7 cellular contexts compared by ENCODE assay signal in the genomic region with DNA sequence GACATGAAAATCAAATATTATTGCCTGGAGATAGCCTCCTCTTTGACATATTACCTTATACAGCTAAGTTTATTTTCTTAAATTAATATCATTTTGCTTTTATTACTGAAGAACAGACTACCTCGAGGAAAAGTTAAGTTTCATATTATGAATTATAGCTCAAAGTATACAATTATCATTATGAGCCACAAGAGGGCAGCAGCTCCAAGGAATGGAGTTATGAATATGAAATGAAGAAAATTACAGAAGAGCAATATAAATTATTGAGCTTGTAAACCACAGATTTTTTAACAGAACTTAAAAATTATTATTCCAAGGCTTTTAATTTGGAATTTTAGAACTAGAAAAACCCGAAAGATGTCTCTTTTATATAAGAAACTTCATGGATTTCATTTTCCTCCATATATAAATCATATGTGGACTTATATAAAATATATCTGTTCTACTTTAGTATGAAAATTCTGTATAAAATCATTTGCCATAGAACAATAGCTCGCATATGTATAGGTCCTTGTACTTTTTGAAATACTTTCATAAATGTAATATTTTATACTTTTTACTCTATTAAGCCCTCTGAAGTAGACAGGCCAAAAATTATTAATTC. TPM values are rescaled to one million over a fixed set of nuclear protein-coding genes. Genes with fewer than 3 reads are reported as not detected.
A peak's percentile ranks its signal among the peaks of the same experiment; 100 is the strongest.
DNase-seq lines count a peak whose midpoint lies in the region; ATAC-seq and TF ChIP-seq lines count a peak whose summit lies in the region.

No MANE protein-coding gene starts in this region.

- H3K36me3 Mint-ChIP-seq in nephron (ENCODE audit: low read depth) = no peaks in the 10 kb centered on the region

- no peak overlapping the region for H3K4me3 ChIP-seq in DOHH2 (ENCODE audit: low read length)
- no peak overlapping the region for H3K4me3 ChIP-seq in Karpas-422 (ENCODE audit: low read length)

- H3K27me3 ChIP-seq in DOHH2 (ENCODE audit: control insufficient read depth, low read length) (peaks cover 10% of the 10 kb centered on the region), Karpas-422 (ENCODE audit: low read length) (no peaks in the 10 kb centered on the region)

- H3K4me3 Mint-ChIP-seq in nephron = no peak overlapping the region

- H3K27ac ChIP-seq in DOHH2 (ENCODE audit: low read depth, low read length) (no peak overlapping the region), Karpas-422 (ENCODE audit: low read length) (no peak overlapping the region)

- H3K4me2 ChIP-seq in DOHH2 (ENCODE audit: low read length) (no peak overlapping the region), Karpas-422 (ENCODE audit: low read depth, low read length, poor library complexity, severe bottlenecking) (no peak overlapping the region)

- H3K36me3 ChIP-seq in DOHH2 (ENCODE audit: control insufficient read depth, low read length) = no peaks in the 10 kb centered on the region
- no peaks in the 10 kb centered on the region for H3K36me3 ChIP-seq in Karpas-422 (ENCODE audit: insufficient read depth, low read length)

- TF ChIP-seq CTCF in DOHH2 (IDR thresholded peaks at IDR 0.05; ENCODE audit: low read depth, low read length, poor library complexity, severe bottlenecking) = peak; percentile 66
- TF ChIP-seq CTCF in nephron (IDR thresholded peaks at IDR 0.05; ENCODE audit: unreplicated experiment in 3 of 3) = peak; percentile 63 to 82 (median 67)

- peak; percentile 84 for DNase-seq in Karpas-422
- DNase-seq in SK-N-DZ (ENCODE audit: low spot score) = peak; percentile 42
- peak; percentile 14 for DNase-seq in effector CD4-positive, alpha-beta T cell
- no peak for DNase-seq in 8988T

- no peak overlapping the region for H3K9ac ChIP-seq in Karpas-422 (ENCODE audit: low read length)

- H3K9me2 ChIP-seq in DOHH2 (replicated peaks; ENCODE audit: control insufficient read depth, low read length) (no peaks in the 10 kb centered on the region), Karpas-422 (replicated peaks; ENCODE audit: insufficient read depth, low read length) (no peaks in the 10 kb centered on the region)

- H3K27me3 Mint-ChIP-seq in nephron (ENCODE audit: low read depth) = no peaks in the 10 kb centered on the region

- no peak overlapping the region for H3K27ac Mint-ChIP-seq in nephron

- ATAC-seq in GM19351 (IDR thresholded peaks at IDR 0.05; ENCODE audit: unreplicated experiment) = peak; percentile 68

- H2AFZ ChIP-seq in Karpas-422 (ENCODE audit: low read length) = no peak overlapping the region

- H3K9me3 ChIP-seq in DOHH2 (ENCODE audit: control insufficient read depth, insufficient read depth, low read length) (no peaks in the 10 kb centered on the region), Karpas-422 (ENCODE audit: low read length) (no peaks in the 10 kb centered on the region)

- H3K79me2 ChIP-seq in DOHH2 (ENCODE audit: control insufficient read depth, low read length) = no peaks in the 10 kb centered on the region
- H3K79me2 ChIP-seq in Karpas-422 (ENCODE audit: low read length) = no peaks in the 10 kb centered on the region

- peaks cover 5% of the 10 kb centered on the region for H3K4me1 Mint-ChIP-seq in nephron

- H3K4me1 ChIP-seq in DOHH2 (ENCODE audit: control insufficient read depth, low read length) = no peaks in the 10 kb centered on the region
- no peaks in the 10 kb centered on the region for H3K4me1 ChIP-seq in Karpas-422 (ENCODE audit: low read length)

- no peaks in the 10 kb centered on the region for H3K9me3 Mint-ChIP-seq in nephron

- no peaks in the 10 kb centered on the region for H3F3A ChIP-seq in DOHH2 (ENCODE audit: control insufficient read depth, insufficient read depth)

- H4K20me1 ChIP-seq in DOHH2 (ENCODE audit: control insufficient read depth, insufficient read depth, low read depth, low read length) = no peaks in the 10 kb centered on the region
- no peaks in the 10 kb centered on the region for H4K20me1 ChIP-seq in Karpas-422 (ENCODE audit: insufficient read depth, low read depth, low read length)

RNA-seq across cellular contexts. Expression of a gene that starts 40.1 kb away (rescaled TPM):
- 0.22 and 0.97 TPM in 2 replicates for total RNA-seq in Karpas-422 (2014; rRNA removed; shearing (Covaris generic); ENCODE audit: low replicate concordance)
- not detected in 2 replicates for polyA plus RNA-seq in SK-N-DZ (2014; cell fraction: cytosol; rRNA removed)
- 0.23 TPM in 1 of 2 replicates, not detected in the other for polyA plus RNA-seq in SK-N-DZ (2014; cell fraction: nucleus; rRNA removed)
